8 cellular contexts compared by ENCODE assay signal in the genomic region with DNA sequence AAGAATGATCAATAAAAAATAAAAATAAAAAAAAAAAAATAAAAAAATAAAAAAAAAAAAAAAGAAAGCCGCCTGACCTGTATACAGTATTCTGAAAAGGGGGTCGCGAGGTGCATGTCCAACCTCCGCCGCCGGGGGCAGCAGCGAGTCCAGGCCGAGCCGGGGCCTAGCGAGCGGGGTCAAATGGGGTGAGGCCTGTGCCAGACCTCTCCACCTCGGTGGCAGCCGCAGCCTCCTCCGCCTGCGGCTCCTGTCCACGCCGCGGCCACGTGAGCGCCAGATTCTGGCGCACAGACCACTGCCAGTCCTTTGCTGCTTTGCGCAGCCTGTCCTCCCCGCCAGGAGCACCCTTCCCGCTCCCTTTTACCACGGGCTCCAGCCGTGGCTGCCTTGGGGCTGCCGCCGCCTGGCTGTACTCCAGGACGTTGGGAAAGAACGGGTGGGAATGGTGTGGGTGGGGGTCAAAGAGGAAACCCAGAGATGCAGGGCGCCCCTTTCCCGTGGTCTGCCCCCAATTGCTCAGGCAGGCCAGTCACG. TPM values are rescaled to one million over a fixed set of nuclear protein-coding genes. Genes with fewer than 3 reads are reported as not detected.
DNase-seq lines count a peak whose midpoint lies in the region; ATAC-seq and TF ChIP-seq lines count a peak whose summit lies in the region.

No MANE protein-coding gene starts in this region.

- no peak for ATAC-seq in GM21381 (IDR thresholded peaks at IDR 0.05; ENCODE audit: unreplicated experiment)

- DNase-seq in Ammon's horn (ENCODE audit: low spot score) (peak; percentile 85), GM19238 (ENCODE audit: insufficient read length, low spot score) (peak; percentile 85), NCI-H1694 (lab: John Stamatoyannopoulos, UW) (peak; percentile 41), cerebellum (ENCODE audit: low spot score) (peak; percentile 91), lower leg skin (ENCODE audit: low spot score in 2 of 2) (peak; percentile 83 to 98)
- DNase-seq in activated CD4-positive, alpha-beta T cell treated with anti-CD3 and anti-CD28 coated beads for 24 hours (ENCODE audit: low read depth in 2 of 2), result peak; percentile 72 to 81
- peak; percentile 56 to 72 (median 63) for DNase-seq in stimulated activated CD4-positive, alpha-beta T cell treated with anti-CD3 and anti-CD28 coated beads, TNF-alpha, amount 100 ng/mL, for 4 hours (ENCODE audit: low read depth in 3 of 3)

- intact Hi-C loops in lower leg skin (cut with DNase I; ENCODE audit: low total_unique reads), result no loop called here

- no peak for TF ChIP-seq POLR2A in lower leg skin (IDR thresholded peaks at IDR 0.05)

- no peak overlapping the region for H3K4me3 ChIP-seq in lower leg skin (ENCODE audit: low read depth, poor library complexity, severe bottlenecking)

- WGBS in lower leg skin, 2 donors, result 10% methylated on average over 33 of the region's 33 CpGs

- TF ChIP-seq CTCF in lower leg skin (IDR thresholded peaks at IDR 0.05), result peak in 1 of 3 donors; percentile 95

RNA-seq across cellular contexts. Expression of a gene that starts 2.4 kb away (rescaled TPM):
- total RNA-seq in cerebellum (16.9 TPM), lower leg skin (10 to 100 TPM; 60.7 to 85.3 (median 78.6) TPM)

RNA-seq across cellular contexts. Expression of a gene that starts 11.1 kb away (rescaled TPM):
- 41.4 TPM for total RNA-seq in cerebellum
- 10 to 100 TPM; 43.7 to 95.5 (median 73.6) TPM for total RNA-seq in lower leg skin

RNA-seq across cellular contexts. Expression of a gene that starts 11.7 kb away (rescaled TPM):
- total RNA-seq in cerebellum (32.1 TPM), lower leg skin (100 to 1,000 TPM in 1 of 4 donors, 10 to 100 TPM in 3; 69.7 to 116 (median 81.7) TPM)

RNA-seq across cellular contexts. Expression of a gene that starts 17.0 kb away (rescaled TPM):
- total RNA-seq in cerebellum (5.0 TPM), lower leg skin (1 to 10 TPM; 2.3 to 3.8 (median 2.7) TPM)

RNA-seq across cellular contexts. Expression of a gene that starts 29.8 kb away (rescaled TPM):
- 0.18 TPM for total RNA-seq in cerebellum
- total RNA-seq in lower leg skin, result 100 to 1,000 TPM; 147 to 223 (median 172) TPM

Comparison
In these comparisons a context has a peak if more than half of its experiments do, and no peak if none do; other contexts are left out.
1. DNase-seq: peak in every context shown above with its lines; median percentile 91 in cerebellum; 90 in lower leg skin; 85 in Ammon's horn; 85 in GM19238; 76 in activated CD4-positive, alpha-beta T cell treated with anti-CD3 and anti-CD28 coated beads for 24 hours; 63 in stimulated activated CD4-positive, alpha-beta T cell treated with anti-CD3 and anti-CD28 coated beads, TNF-alpha, amount 100 ng/mL, for 4 hours; 41 in NCI-H1694.